Comparison of ENCODE assay signal across 25 cellular contexts in the genomic region with DNA sequence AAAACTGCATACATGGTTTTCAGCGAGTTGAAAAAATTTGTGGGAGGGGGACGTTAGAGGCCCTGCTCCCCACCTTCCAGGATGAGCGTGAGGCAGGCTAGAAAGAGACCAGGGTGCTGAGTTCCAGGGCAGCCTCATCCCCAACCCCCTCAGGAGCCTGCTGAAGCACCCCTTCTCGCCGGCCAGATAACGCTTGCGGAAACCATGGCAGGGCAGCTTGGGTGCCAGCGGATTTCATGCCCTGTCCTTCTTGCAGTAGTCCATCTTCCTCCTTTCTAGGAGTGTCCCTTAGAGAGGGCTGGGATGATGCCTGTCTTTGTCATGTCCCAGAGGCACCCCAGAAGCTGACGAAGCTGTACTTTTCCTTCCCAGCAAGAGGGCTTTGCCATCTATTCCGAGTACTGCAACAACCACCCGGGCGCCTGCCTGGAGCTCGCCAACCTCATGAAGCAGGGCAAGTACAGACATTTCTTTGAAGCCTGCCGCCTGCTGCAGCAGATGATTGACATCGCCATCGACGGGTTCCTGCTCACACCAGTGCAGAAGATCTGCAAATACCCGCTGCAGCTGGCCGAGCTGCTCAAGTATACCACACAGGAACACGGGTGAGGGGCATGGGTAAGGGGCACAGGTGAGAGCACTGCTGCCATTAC. TPM values are rescaled to one million over a fixed set of nuclear protein-coding genes. Genes with fewer than 3 reads are reported as not detected.
DNase-seq lines count a peak whose midpoint lies in the region; ATAC-seq and TF ChIP-seq lines count a peak whose summit lies in the region.
"Had no signal": no experiment of that assay in that cellular context is flagged by ENCODE, and none has a peak within 500 bp of the region (broad histone marks: within the 10 kb centered on the region; RNA-seq: fewer than 3 reads in every experiment).

No MANE protein-coding gene starts in this region.

- peaks cover 22 to 37% of the 10 kb centered on the region in 2 donors for H3K36me3 Mint-ChIP-seq in activated naive CD4-positive, alpha-beta T cell treated with anti-CD3 and anti-CD28 coated beads, Interleukin-2, amount 50 U/mL, for 72 hours
- H3K36me3 Mint-ChIP-seq in activated naive CD4-positive, alpha-beta T cell treated with anti-CD3 and anti-CD28 coated beads, Interleukin-2, amount 10 ng/mL, durations not matched to agents 7 days and 5 days = peaks cover 68% of the 10 kb centered on the region
- peaks cover 95% of the 10 kb centered on the region for H3K36me3 Mint-ChIP-seq in CD8-positive, alpha-beta T cell
- peaks cover 20 to 72% (median 41%) of the 10 kb centered on the region in 5 donors for H3K36me3 Mint-ChIP-seq in naive thymus-derived CD4-positive, alpha-beta T cell
- H3K36me3 Mint-ChIP-seq in type B pancreatic cell = peaks cover 25% of the 10 kb centered on the region

- TF ChIP-seq POLR2A in stomach (IDR thresholded peaks at IDR 0.05) = no peak

- TF ChIP-seq CTCF in CD8-positive, alpha-beta T cell (IDR thresholded peaks at IDR 0.05) = no peak
- TF ChIP-seq CTCF in stomach (IDR thresholded peaks at IDR 0.05) = no peak
- TF ChIP-seq CTCF in type B pancreatic cell (conservative IDR thresholded peaks at IDR 0.05) = no peak

- H3K4me1 Mint-ChIP-seq in activated naive CD4-positive, alpha-beta T cell treated with anti-CD3 and anti-CD28 coated beads, Interleukin-2, amount 10 ng/mL, durations not matched to agents 7 days and 5 days = no peaks in the 10 kb centered on the region
- H3K4me1 Mint-ChIP-seq in CD8-positive, alpha-beta T cell (ENCODE audit: low read depth) = no peaks in the 10 kb centered on the region
- H3K4me1 Mint-ChIP-seq in naive thymus-derived CD4-positive, alpha-beta T cell = peaks cover 0 to 3% (median 0%) of the 10 kb centered on the region in 7 donors
- H3K4me1 Mint-ChIP-seq in type B pancreatic cell (ENCODE audit: unreplicated experiment) = peaks cover 7% of the 10 kb centered on the region
- H3K4me1 Mint-ChIP-seq: GM23338 had no signal

- H3K9me3 ChIP-seq in CD8-positive, alpha-beta T cell (ENCODE audit: low read length) = no peaks in the 10 kb centered on the region
- H3K9me3 ChIP-seq in naive thymus-derived CD4-positive, alpha-beta T cell (ENCODE audit: control insufficient read depth in 2 of 3, low read length in 3 of 3) = no peaks in the 10 kb centered on the region
- H3K9me3 ChIP-seq in stomach = no peaks in the 10 kb centered on the region
- H3K9me3 ChIP-seq: BLaER1, Caco-2, HAP-1 had no signal

- H3K4me3 Mint-ChIP-seq in activated naive CD4-positive, alpha-beta T cell treated with anti-CD3 and anti-CD28 coated beads, Interleukin-2, amount 10 ng/mL, durations not matched to agents 7 days and 5 days = no peak overlapping the region
- H3K4me3 Mint-ChIP-seq in CD8-positive, alpha-beta T cell = no peak overlapping the region
- H3K4me3 Mint-ChIP-seq in naive thymus-derived CD4-positive, alpha-beta T cell = no peak overlapping the region
- H3K4me3 Mint-ChIP-seq in type B pancreatic cell = no peak overlapping the region
- H3K4me3 Mint-ChIP-seq: CD4-positive, alpha-beta memory T cell; GM23338; HFFc6 had no signal

- H3K27ac Mint-ChIP-seq in activated naive CD4-positive, alpha-beta T cell treated with anti-CD3 and anti-CD28 coated beads, Interleukin-2, amount 50 U/mL, for 72 hours = peak overlapping the region; percentile 0 to 53
- no peak overlapping the region for H3K27ac Mint-ChIP-seq in activated naive CD4-positive, alpha-beta T cell treated with anti-CD3 and anti-CD28 coated beads, Interleukin-2, amount 10 ng/mL, durations not matched to agents 7 days and 5 days
- peak overlapping the region; percentile 74 for H3K27ac Mint-ChIP-seq in CD8-positive, alpha-beta T cell
- H3K27ac Mint-ChIP-seq in naive thymus-derived CD4-positive, alpha-beta T cell = peak overlapping the region in 5 of 9 donors; percentile 37 to 65 (median 47)
- no peak overlapping the region for H3K27ac Mint-ChIP-seq in type B pancreatic cell
- H3K27ac Mint-ChIP-seq: GM23338, HFFc6 had no signal

- no peaks in the 10 kb centered on the region for H3K9me3 Mint-ChIP-seq in activated naive CD4-positive, alpha-beta T cell treated with anti-CD3 and anti-CD28 coated beads, Interleukin-2, amount 50 U/mL, for 72 hours
- H3K9me3 Mint-ChIP-seq in activated naive CD4-positive, alpha-beta T cell treated with anti-CD3 and anti-CD28 coated beads, Interleukin-2, amount 10 ng/mL, durations not matched to agents 7 days and 5 days = no peaks in the 10 kb centered on the region
- no peaks in the 10 kb centered on the region for H3K9me3 Mint-ChIP-seq in CD8-positive, alpha-beta T cell
- H3K9me3 Mint-ChIP-seq in naive thymus-derived CD4-positive, alpha-beta T cell = no peaks in the 10 kb centered on the region
- H3K9me3 Mint-ChIP-seq in type B pancreatic cell = no peaks in the 10 kb centered on the region
- H3K9me3 Mint-ChIP-seq: CD4-positive, alpha-beta memory T cell; GM23338; HFFc6 had no signal

- intact Hi-C loops in CD8-positive, alpha-beta T cell (cut with DNase I, micrococcal nuclease) = no loop called here
- intact Hi-C loops in naive thymus-derived CD4-positive, alpha-beta T cell (cut with micrococcal nuclease) = no loop called here
- intact Hi-C loops in stomach (cut with DNase I; ENCODE audit: low total_unique reads) = no loop called here

- no peak overlapping the region for H3K27ac ChIP-seq in CD8-positive, alpha-beta T cell (ENCODE audit: low read depth, low read length)
- H3K27ac ChIP-seq in naive thymus-derived CD4-positive, alpha-beta T cell (ENCODE audit: low read depth, low read length) = no peak overlapping the region
- no peak overlapping the region for H3K27ac ChIP-seq in stomach
- H3K27ac ChIP-seq: BLaER1 had no signal

- no peak for ATAC-seq in activated naive CD4-positive, alpha-beta T cell treated with anti-CD3 and anti-CD28 coated beads, Interleukin-2, amount 50 U/mL, for 72 hours
- no peak for ATAC-seq in CD8-positive, alpha-beta T cell
- ATAC-seq in naive thymus-derived CD4-positive, alpha-beta T cell = no peak
- ATAC-seq in HG03378 (IDR thresholded peaks at IDR 0.05; ENCODE audit: unreplicated experiment) = no peak
- ATAC-seq: GM23338, PC-3 had no signal

- no peak overlapping the region for H3K4me3 ChIP-seq in CD8-positive, alpha-beta T cell (ENCODE audit: low read depth, low read length)
- H3K4me3 ChIP-seq in naive thymus-derived CD4-positive, alpha-beta T cell (ENCODE audit: low read length) = no peak overlapping the region
- H3K4me3 ChIP-seq in stomach = no peak overlapping the region
- H3K4me3 ChIP-seq: BLaER1, GM23338, HAP-1 had no signal

- H3K27me3 Mint-ChIP-seq in activated naive CD4-positive, alpha-beta T cell treated with anti-CD3 and anti-CD28 coated beads, Interleukin-2, amount 10 ng/mL, durations not matched to agents 7 days and 5 days = no peaks in the 10 kb centered on the region
- H3K27me3 Mint-ChIP-seq in CD8-positive, alpha-beta T cell (ENCODE audit: low read depth) = no peaks in the 10 kb centered on the region
- no peaks in the 10 kb centered on the region for H3K27me3 Mint-ChIP-seq in naive thymus-derived CD4-positive, alpha-beta T cell
- H3K27me3 Mint-ChIP-seq in type B pancreatic cell = peaks cover 2% of the 10 kb centered on the region
- H3K27me3 Mint-ChIP-seq: CD4-positive, alpha-beta memory T cell had no signal

- 94 to 97% (median 95%) methylated on average over 17 to 20 of the region's 20 CpGs for WGBS in stomach, 5 donors

- no peaks in the 10 kb centered on the region for H3K27me3 ChIP-seq in CD8-positive, alpha-beta T cell (ENCODE audit: insufficient read depth, low read length)
- no peaks in the 10 kb centered on the region for H3K27me3 ChIP-seq in naive thymus-derived CD4-positive, alpha-beta T cell (ENCODE audit: control insufficient read depth in 2 of 2, insufficient read depth in 2 of 2, low read length in 2 of 2)
- no peaks in the 10 kb centered on the region for H3K27me3 ChIP-seq in stomach
- H3K27me3 ChIP-seq: BLaER1 had no signal

- POLR2A ChIA-PET in CD8-positive, alpha-beta T cell (lab: Charles Lee) = interaction anchor here (4.3 kb wide), 1 partner anchor 20 kb away, joined by 15 read pairs; no protein-coding TSS in a partner anchor
- POLR2A ChIA-PET in naive thymus-derived CD4-positive, alpha-beta T cell (lab: Charles Lee) = interaction anchor here (1.7 kb wide), 1 partner anchor 16 kb away, joined by 6 read pairs; no protein-coding TSS in a partner anchor

- CTCF ChIA-PET in activated naive CD4-positive, alpha-beta T cell treated with anti-CD3 and anti-CD28 coated beads, Interleukin-2, amount 10 ng/mL, durations not matched to agents 7 days and 5 days (lab: Charles Lee) = no interaction called here
- CTCF ChIA-PET in CD8-positive, alpha-beta T cell (lab: Charles Lee) = interaction anchor here (1.0 to 2.2 kb wide), 4 partner anchors 11 to 62 kb away, joined by 3 to 7 read pairs (median 4); no protein-coding TSS in a partner anchor
- CTCF ChIA-PET in naive thymus-derived CD4-positive, alpha-beta T cell (lab: Charles Lee) = interaction anchor here (0.6 to 0.7 kb wide), 2 partner anchors 20 to 374 kb away, joined by 3 to 5 read pairs; no protein-coding TSS in a partner anchor

- no peak for TF ChIP-seq EP300 in stomach (IDR thresholded peaks at IDR 0.05)

- no peaks in the 10 kb centered on the region for H3K4me1 ChIP-seq in CD8-positive, alpha-beta T cell (ENCODE audit: insufficient read depth, low read length)
- no peaks in the 10 kb centered on the region for H3K4me1 ChIP-seq in naive thymus-derived CD4-positive, alpha-beta T cell (ENCODE audit: control insufficient read depth in 2 of 2, insufficient read depth in 2 of 2, low read length in 2 of 2)
- H3K4me1 ChIP-seq in stomach = no peaks in the 10 kb centered on the region
- H3K4me1 ChIP-seq: BLaER1, Caco-2, HAP-1 had no signal

- peaks cover 81% of the 10 kb centered on the region for H3K36me3 ChIP-seq in CD8-positive, alpha-beta T cell (ENCODE audit: insufficient read depth, low read length)
- peaks cover 52 to 97% (median 74%) of the 10 kb centered on the region in 3 experiments for H3K36me3 ChIP-seq in naive thymus-derived CD4-positive, alpha-beta T cell (ENCODE audit: control insufficient read depth in 2 of 3, insufficient read depth in 3 of 3, low read length in 3 of 3)
- peaks cover 75 to 98% (median 97%) of the 10 kb centered on the region in 4 donors for H3K36me3 ChIP-seq in stomach

- DNase-seq in activated naive CD4-positive, alpha-beta T cell treated with anti-CD3 and anti-CD28 coated beads, Interleukin-2, amount 50 U/mL, for 72 hours (ENCODE audit: low spot score in 2 of 2) = no peak
- no peak for DNase-seq in activated naive CD4-positive, alpha-beta T cell treated with anti-CD3 and anti-CD28 coated beads, Interleukin-2, amount 10 ng/mL, durations not matched to agents 7 days and 5 days
- DNase-seq in CD8-positive, alpha-beta T cell = no peak
- DNase-seq in naive thymus-derived CD4-positive, alpha-beta T cell = no peak
- DNase-seq in stomach (peak; percentile 17), type B pancreatic cell (ENCODE audit: extremely low spot score, unreplicated experiment) (no peak)
- DNase-seq: Caco-2; CD4-positive, alpha-beta memory T cell; HFFc6; KBM-7; NCI-H1105 treated with DMSO at 0.1 percent for 48 hours; NCI-H146; NCI-H1930; NCI-H2107; NCI-H446; NCI-H524 treated with DMSO at 0.1 percent for 48 hours; NCI-H82; NK-92 treated with Interleukin-12 subunit alpha and Interleukin-12 subunit beta, amount 100 ng/mL, for 24 hours; PC-3 had no signal

RNA-seq across cellular contexts. Expression of a gene that starts 19.0 kb away (rescaled TPM):
- total RNA-seq in activated naive CD4-positive, alpha-beta T cell treated with anti-CD3 and anti-CD28 coated beads, Interleukin-2, amount 50 U/mL, for 72 hours = not detected
- under 1 TPM in 1 of 2 experiments, not detected in 1; 0.17 TPM for total RNA-seq in CD8-positive, alpha-beta T cell
- under 1 TPM in 1 of 5 experiments, not detected in 4; 0.19 TPM for total RNA-seq in naive thymus-derived CD4-positive, alpha-beta T cell
- not detected for polyA plus RNA-seq in naive thymus-derived CD4-positive, alpha-beta T cell
- total RNA-seq in stomach (1 to 10 TPM in 1 of 5 donors, under 1 TPM in 1, not detected in 3; 0.37 to 2.3 TPM), type B pancreatic cell (ENCODE audit: low replicate concordance) (not detected in 2 replicates)
- polyA plus RNA-seq in stomach = under 1 TPM in 2 of 3 donors, not detected in 1; 0.08 to 0.25 TPM
- total RNA-seq: Caco-2; CD4-positive, alpha-beta memory T cell; GM23338; HFFc6; LHCN-M2; MCF 10A had no signal
- polyA plus RNA-seq: CD4-positive, alpha-beta memory T cell; GM23338 had no signal

Comparison
In these comparisons a context has a peak if more than half of its experiments do, and no peak if none do; other contexts are left out.
1. H3K27ac Mint-ChIP-seq: peak in activated naive CD4-positive, alpha-beta T cell treated with anti-CD3 and anti-CD28 coated beads, Interleukin-2, amount 50 U/mL, for 72 hours (2 of 2), CD8-positive, alpha-beta T cell (single experiment) and naive thymus-derived CD4-positive, alpha-beta T cell (5 of 9); none in activated naive CD4-positive, alpha-beta T cell treated with anti-CD3 and anti-CD28 coated beads, Interleukin-2, amount 10 ng/mL, durations not matched to agents 7 days and 5 days (single experiment) and type B pancreatic cell (single experiment).